Comparison of ENCODE assay signal across 15 cellular contexts in genomic region chr4:20255823-20256222, GRCh38. TPM values are rescaled to one million over a fixed set of nuclear protein-coding genes. Genes with fewer than 3 reads are reported as not detected.
A peak's percentile ranks its signal among the peaks of the same experiment; 100 is the strongest.
DNase-seq lines count a peak whose midpoint lies in the region; ATAC-seq and TF ChIP-seq lines count a peak whose summit lies in the region.
"Had no signal": no experiment of that assay in that cellular context is flagged by ENCODE, and none has a peak within 500 bp of the region (broad histone marks: within the 10 kb centered on the region; RNA-seq: fewer than 3 reads in every experiment).

No MANE protein-coding gene starts in this region.

- TF ChIP-seq CTCF in BJ (IDR thresholded peaks at IDR 0.05; ENCODE audit: insufficient read depth, low read depth, low read length) (no peak), fibroblast of the aortic adventitia (IDR thresholded peaks at IDR 0.05; ENCODE audit: insufficient read depth, low read length) (no peak), osteocyte (IDR thresholded peaks at IDR 0.05) (no peak)

- peak overlapping the region; percentile 97 for H3K4me3 Mint-ChIP-seq in osteocyte (ENCODE audit: unreplicated experiment)
- H3K4me3 Mint-ChIP-seq: activated naive CD4-positive, alpha-beta T cell treated with anti-CD3 and anti-CD28 coated beads, Interleukin-2, amount 50 U/mL, for 24 hours; natural killer cell had no signal

- DNase-seq in BJ (ENCODE audit: low read depth) (no peak), fibroblast of the aortic adventitia (ENCODE audit: low read depth) (peak; percentile 56), osteocyte (ENCODE audit: extremely low spot score, unreplicated experiment) (no peak), NCI-H1105 treated with DMSO at 0.1 percent for 48 hours (lab: John Stamatoyannopoulos, UW) (no peak), SW 1271 (lab: John Stamatoyannopoulos, UW) (no peak), NCI-H2227 (lab: John Stamatoyannopoulos, UW; ENCODE audit: unreplicated experiment) (no peak)
- DNase-seq: CD4-positive, alpha-beta memory T cell; natural killer cell; NCI-H2029 treated with DMSO at 0.1 percent for 48 hours; stimulated activated CD4-positive, alpha-beta T cell treated with anti-CD3 and anti-CD28 coated beads, Interleukin-15, amount 100 ng/mL, for 24 hours; T1000 had no signal

- CTCF ChIA-PET in BJ (lab: Yijun Ruan, JAX), result interaction anchor here (0.9 kb wide), 1 partner anchor 9 kb away, joined by 3 read pairs; no protein-coding TSS in a partner anchor

- POLR2A ChIA-PET in BJ (lab: Charles Lee), result no interaction called here

- H3K27me3 ChIP-seq in BJ (ENCODE audit: control insufficient read depth, insufficient read depth, low read length), result no peaks in the 10 kb centered on the region

- peaks cover 2% of the 10 kb centered on the region for H3K36me3 Mint-ChIP-seq in osteocyte (ENCODE audit: unreplicated experiment)
- H3K36me3 Mint-ChIP-seq: activated naive CD4-positive, alpha-beta T cell treated with anti-CD3 and anti-CD28 coated beads, Interleukin-2, amount 50 U/mL, for 24 hours; CD4-positive, alpha-beta memory T cell had no signal

- H3K4me1 Mint-ChIP-seq in osteocyte (ENCODE audit: unreplicated experiment), result peaks cover 60% of the 10 kb centered on the region
- H3K4me1 Mint-ChIP-seq: natural killer cell had no signal

- H3K27ac Mint-ChIP-seq in osteocyte (ENCODE audit: unreplicated experiment), result peak overlapping the region; percentile 94
- H3K27ac Mint-ChIP-seq: activated naive CD4-positive, alpha-beta T cell treated with anti-CD3 and anti-CD28 coated beads, Interleukin-2, amount 50 U/mL, for 24 hours; CD4-positive, alpha-beta memory T cell; natural killer cell had no signal

- no peak for ATAC-seq in HG03108 (IDR thresholded peaks at IDR 0.05; ENCODE audit: unreplicated experiment)
- ATAC-seq: natural killer cell had no signal

- H3K4me3 ChIP-seq in BJ (ENCODE audit: low read depth, low read length) (peak overlapping the region; percentile 95), fibroblast of the aortic adventitia (ENCODE audit: low read depth, low read length) (peak overlapping the region; percentile 84)

- no peaks in the 10 kb centered on the region for H3K27me3 Mint-ChIP-seq in osteocyte (ENCODE audit: unreplicated experiment)

- no peaks in the 10 kb centered on the region for H3K36me3 ChIP-seq in BJ (ENCODE audit: control insufficient read depth, insufficient read depth, low read length)

- H3K9me3 Mint-ChIP-seq in osteocyte (ENCODE audit: unreplicated experiment), result no peaks in the 10 kb centered on the region
- H3K9me3 Mint-ChIP-seq: activated naive CD4-positive, alpha-beta T cell treated with anti-CD3 and anti-CD28 coated beads, Interleukin-2, amount 50 U/mL, for 24 hours had no signal

TF ChIP-seq in PFSK-1, 5 proteins besides CTCF, POLR2A, EP300 and RAD21:
- peak; percentile 59; the same call in 1 of the 2 replicates for TF ChIP-seq SIN3A (IDR thresholded peaks at IDR 0.05; ENCODE audit: borderline replicate concordance, insufficient read depth, low read length)
- TF ChIP-seq FOXP2 (optimal IDR thresholded peaks at IDR 0.05; ENCODE audit: borderline replicate concordance, extremely low read depth, extremely low read length, insufficient read depth), result no peak

RNA-seq across cellular contexts. Expression of gene SLIT2, which starts 4.1 kb away (rescaled TPM):
- 33.2 and 40.9 TPM in 2 replicates for polyA plus RNA-seq in BJ (2011; rRNA removed)
- 82.5 and 85.6 TPM in 2 replicates for polyA minus RNA-seq in BJ (2011; rRNA and poly(A)+ RNA removed)
- polyA plus RNA-seq in PFSK-1 (2012; ENCODE audit: insufficient read length, low read depth), result 13.3 TPM
- total RNA-seq in fibroblast of the aortic adventitia (ENCODE audit: low replicate concordance) (46.4 and 65.1 TPM in 2 replicates), osteocyte (45.6 and 55.6 TPM in 2 replicates)
- total RNA-seq: activated CD8-positive, alpha-beta memory T cell treated with anti-CD3 and anti-CD28 coated beads for 36 hours; CD4-positive, alpha-beta memory T cell; natural killer cell had no signal
- polyA plus RNA-seq: CD4-positive, alpha-beta memory T cell had no signal
